18 cellular contexts compared by ENCODE assay signal in the genomic region with DNA sequence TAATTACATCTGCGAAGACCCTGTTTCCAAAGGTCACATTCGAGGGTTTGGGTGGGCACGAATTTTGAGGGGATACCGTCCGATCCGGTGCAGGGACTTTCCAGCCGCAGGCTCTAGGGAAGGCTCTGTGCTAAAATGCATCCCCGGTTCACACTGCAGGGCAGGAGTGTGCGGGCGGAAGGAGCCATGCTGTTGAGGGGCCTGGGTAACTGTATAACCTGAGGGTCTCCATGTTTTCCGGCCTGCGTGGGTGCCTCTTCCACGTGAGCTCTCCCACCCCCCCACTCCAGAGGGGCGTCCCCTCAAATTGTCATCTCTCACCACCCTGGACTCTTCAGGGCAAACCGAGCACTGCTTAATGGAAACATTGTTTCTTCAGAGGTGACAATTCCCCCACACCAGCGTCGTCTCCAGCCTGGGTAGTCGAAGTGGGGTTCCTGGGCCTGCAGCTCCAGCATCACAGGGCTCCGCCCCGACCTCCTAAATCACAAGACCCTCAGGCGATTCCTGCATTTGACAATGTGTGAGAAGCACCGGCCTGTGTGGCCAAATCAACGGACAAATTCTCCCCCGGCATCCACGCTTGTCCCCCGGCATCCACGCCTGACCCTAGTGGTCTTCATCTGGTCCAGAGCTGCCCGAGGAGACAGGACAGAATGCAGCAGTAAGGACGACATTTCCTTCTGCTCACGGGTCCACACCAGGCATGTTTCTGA. TPM values are rescaled to one million over a fixed set of nuclear protein-coding genes. Genes with fewer than 3 reads are reported as not detected.
"Had no signal": no experiment of that assay in that cellular context is flagged by ENCODE, and none has a peak within 500 bp of the region (broad histone marks: within the 10 kb centered on the region; RNA-seq: fewer than 3 reads in every experiment).

No MANE protein-coding gene starts in this region.

- DNase-seq: activated CD4-positive, alpha-beta T cell treated with anti-CD3 and anti-CD28 coated beads for 48 hours; activated naive CD4-positive, alpha-beta T cell treated with Interleukin-2 at 50 U/mL for 16 hours; activated naive CD8-positive, alpha-beta T cell treated with anti-CD3 and anti-CD28 coated beads, Interleukin-2, amount 50 U/mL, for 24 hours; effector CD4-positive, alpha-beta T cell; gastrocnemius medialis; mesendoderm; naive B cell; stimulated activated CD4-positive, alpha-beta T cell treated with anti-CD3 and anti-CD28 coated beads, Interleukin-2, amount 100 ng/mL, for 48 hours; stimulated activated naive CD8-positive, alpha-beta T cell treated with anti-CD3 and anti-CD28 coated beads, Interleukin-15, Interleukin-2, amounts not matched to agents 100 U/mL and 50 U/mL, for 24 hours; T1000 had no signal

- H3K36me3 ChIP-seq: cardiac muscle cell, gastrocnemius medialis, neutrophil, thoracic aorta had no signal

- H3K27me3 ChIP-seq: cardiac muscle cell, gastrocnemius medialis, neutrophil had no signal

- H3K4me3 ChIP-seq: cardiac muscle cell, gastrocnemius medialis, thoracic aorta had no signal

- H3K27ac ChIP-seq: cardiac muscle cell, neutrophil had no signal

- H3K9me3 ChIP-seq: gastrocnemius medialis, neutrophil, thoracic aorta had no signal

RNA-seq across cellular contexts. Expression of a gene that starts 51.2 kb away (rescaled TPM):
- total RNA-seq: activated T-helper 1 cell treated with anti-CD3 and anti-CD28 coated beads, Interleukin-12 subunit alpha, Interleukin-12 subunit beta, Interleukin-2, Interleukin-4 antibody, amounts not matched to agents 30 ng/mL and 10 ng/mL and 1 ng/mL, durations not matched to agents 14 hours and 24 hours and 36 hours; astrocyte; cardiac muscle cell; gastrocnemius medialis; left lobe of liver; SK-MEL-5; thoracic aorta; WTC11 had no signal
- polyA plus RNA-seq: cardiac muscle cell had no signal
